1 cellular context compared by ENCODE assay signal in the genomic region with DNA sequence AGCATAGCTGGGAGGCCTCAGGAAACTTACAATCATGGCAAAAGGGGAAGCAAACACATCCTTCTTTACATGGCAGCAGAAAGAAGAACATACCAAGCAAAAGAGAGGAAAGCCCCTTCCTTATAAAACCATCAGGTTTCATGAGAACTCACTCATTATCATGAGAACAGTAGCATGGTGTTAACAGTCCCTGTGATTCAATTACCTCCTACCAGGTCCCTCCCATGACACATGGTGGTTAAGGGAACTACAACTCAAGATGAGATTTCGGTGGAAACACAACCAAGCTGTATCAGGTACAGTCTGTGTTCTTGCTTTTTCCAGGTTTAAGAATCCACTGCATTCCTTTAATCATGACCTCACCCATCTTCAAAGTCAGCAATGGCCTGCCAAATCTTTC.
TF ChIP-seq lines count a peak whose summit lies in the region.

No MANE protein-coding gene starts in this region.

TF ChIP-seq in GM12878, 131 proteins besides CTCF, POLR2A, EP300 and RAD21 (continued from another document):
- TF ChIP-seq SIX5 (IDR thresholded peaks at IDR 0.05; ENCODE audit: low read depth, low read length, severe bottlenecking) (no peak), IKZF1 (conservative IDR thresholded peaks at IDR 0.05) (no peak), CBX5 (IDR thresholded peaks at IDR 0.05; ENCODE audit: low read depth) (no peak), ZNF217 (IDR thresholded peaks at IDR 0.05) (no peak), CHD2 (IDR thresholded peaks at IDR 0.05; ENCODE audit: borderline replicate concordance, low read depth, low read length) (no peak)
- TF ChIP-seq, protein P1, sequence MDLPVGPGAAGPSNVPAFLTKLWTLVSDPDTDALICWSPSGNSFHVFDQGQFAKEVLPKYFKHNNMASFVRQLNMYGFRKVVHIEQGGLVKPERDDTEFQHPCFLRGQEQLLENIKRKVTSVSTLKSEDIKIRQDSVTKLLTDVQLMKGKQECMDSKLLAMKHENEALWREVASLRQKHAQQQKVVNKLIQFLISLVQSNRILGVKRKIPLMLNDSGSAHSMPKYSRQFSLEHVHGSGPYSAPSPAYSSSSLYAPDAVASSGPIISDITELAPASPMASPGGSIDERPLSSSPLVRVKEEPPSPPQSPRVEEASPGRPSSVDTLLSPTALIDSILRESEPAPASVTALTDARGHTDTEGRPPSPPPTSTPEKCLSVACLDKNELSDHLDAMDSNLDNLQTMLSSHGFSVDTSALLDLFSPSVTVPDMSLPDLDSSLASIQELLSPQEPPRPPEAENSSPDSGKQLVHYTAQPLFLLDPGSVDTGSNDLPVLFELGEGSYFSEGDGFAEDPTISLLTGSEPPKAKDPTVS (IDR thresholded peaks at IDR 0.05; ENCODE audit: low read depth, low read length), result no peak
- TF ChIP-seq, protein P2, sequence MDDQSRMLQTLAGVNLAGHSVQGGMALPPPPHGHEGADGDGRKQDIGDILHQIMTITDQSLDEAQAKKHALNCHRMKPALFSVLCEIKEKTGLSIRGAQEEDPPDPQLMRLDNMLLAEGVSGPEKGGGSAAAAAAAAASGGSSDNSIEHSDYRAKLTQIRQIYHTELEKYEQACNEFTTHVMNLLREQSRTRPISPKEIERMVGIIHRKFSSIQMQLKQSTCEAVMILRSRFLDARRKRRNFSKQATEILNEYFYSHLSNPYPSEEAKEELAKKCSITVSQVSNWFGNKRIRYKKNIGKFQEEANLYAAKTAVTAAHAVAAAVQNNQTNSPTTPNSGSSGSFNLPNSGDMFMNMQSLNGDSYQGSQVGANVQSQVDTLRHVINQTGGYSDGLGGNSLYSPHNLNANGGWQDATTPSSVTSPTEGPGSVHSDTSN (IDR thresholded peaks at IDR 0.05; ENCODE audit: insufficient replicate concordance, low read depth, low read length), result no peak
